1 cellular context compared by ENCODE assay signal in genomic region chr3:141739731-141740130, GRCh38.
TF ChIP-seq lines count a peak whose summit lies in the region.

No MANE protein-coding gene starts in this region.

TF ChIP-seq in IMR-90, 13 proteins besides CTCF, POLR2A, EP300 and RAD21 (continued from another document):
- TF ChIP-seq MAZ (IDR thresholded peaks at IDR 0.05; ENCODE audit: borderline replicate concordance, low read depth, low read length) (no peak), MXI1 (IDR thresholded peaks at IDR 0.05; ENCODE audit: borderline replicate concordance, low read depth, low read length) (no peak), MAFK (IDR thresholded peaks at IDR 0.05; ENCODE audit: low read depth, low read length) (no peak), USF2 (IDR thresholded peaks at IDR 0.05; ENCODE audit: low read depth, low read length) (no peak)
